Comparison of ENCODE assay signal across 8 cellular contexts in the genomic region with DNA sequence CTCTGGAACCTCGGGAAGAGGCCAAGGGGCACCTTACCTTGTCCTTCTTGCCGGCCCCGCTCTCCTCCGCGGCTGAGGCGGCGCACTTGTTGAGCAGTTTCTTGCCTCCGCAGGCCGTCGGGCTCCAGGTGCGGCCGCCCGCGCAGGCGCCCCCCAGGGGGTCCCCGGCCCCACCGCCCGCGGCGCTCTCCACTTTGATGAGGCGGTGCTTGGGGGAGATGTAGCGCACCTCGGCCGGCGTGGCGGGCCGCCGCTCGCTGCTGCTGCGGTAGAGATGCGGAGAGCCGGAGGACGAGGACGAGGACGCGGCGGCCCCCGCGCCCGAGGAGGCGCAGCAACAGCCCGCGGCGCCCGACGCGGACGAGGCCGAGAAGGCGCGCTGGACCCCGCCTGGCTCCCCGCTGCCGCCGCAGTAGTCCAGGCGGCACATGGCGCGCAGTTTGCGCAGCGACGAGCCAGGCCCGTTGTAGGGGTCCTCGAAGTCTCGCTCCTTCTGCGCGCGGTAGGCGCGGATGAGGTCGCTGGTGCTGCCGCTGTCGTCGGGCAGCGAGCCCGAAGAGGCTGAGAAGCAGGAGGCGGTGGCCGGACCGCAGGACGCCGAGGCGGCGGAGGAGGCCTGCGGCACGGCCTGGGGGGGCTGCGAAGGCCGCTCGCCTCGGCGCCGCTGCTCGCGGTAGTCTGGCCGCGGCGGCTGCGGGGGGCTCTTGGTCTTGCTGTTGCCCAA. TPM values are rescaled to one million over a fixed set of nuclear protein-coding genes. Genes with fewer than 3 reads are reported as not detected.
DNase-seq lines count a peak whose midpoint lies in the region; ATAC-seq and TF ChIP-seq lines count a peak whose summit lies in the region.

No MANE protein-coding gene starts in this region.

- H3K4me3 Mint-ChIP-seq in HFFc6, result peak overlapping the region; percentile 95
- H3K4me3 Mint-ChIP-seq in activated T-helper 17 cell treated with anti-CD3 and anti-CD28 coated beads, Interleukin-2, amount 50 U/mL, for 72 hours, result peak overlapping the region; percentile 88

- no peaks in the 10 kb centered on the region for H3K36me3 ChIP-seq in left ventricle myocardium inferior
- H3K36me3 ChIP-seq in skeletal muscle satellite cell (ENCODE audit: insufficient read depth, low read length), result peaks cover 4% of the 10 kb centered on the region

- peaks cover 21% of the 10 kb centered on the region for H3K36me3 Mint-ChIP-seq in HFFc6 (ENCODE audit: low read depth)
- no peaks in the 10 kb centered on the region for H3K36me3 Mint-ChIP-seq in activated T-helper 17 cell treated with anti-CD3 and anti-CD28 coated beads, Interleukin-2, amount 50 U/mL, for 72 hours (ENCODE audit: low read depth)

- no peak for TF ChIP-seq CTCF in AG09309 (IDR thresholded peaks at IDR 0.05; ENCODE audit: control insufficient read depth, insufficient read depth, low read depth, low read length, missing control alignments)
- TF ChIP-seq CTCF in HFFc6 (IDR thresholded peaks at IDR 0.05), result peak; percentile 8; the same call in 1 of the 2 replicates
- no peak for TF ChIP-seq CTCF in left ventricle myocardium inferior (IDR thresholded peaks at IDR 0.05; ENCODE audit: borderline replicate concordance)

- peak overlapping the region; percentile 91 for H3K9ac ChIP-seq in skeletal muscle satellite cell (ENCODE audit: low read depth, low read length)

- H3K27ac Mint-ChIP-seq in HFFc6, result peak overlapping the region; percentile 86; the same call in 1 of the 2 replicates
- H3K27ac Mint-ChIP-seq in activated T-helper 17 cell treated with anti-CD3 and anti-CD28 coated beads, Interleukin-2, amount 50 U/mL, for 72 hours, result no peak overlapping the region

- H3K9me3 Mint-ChIP-seq in HFFc6, result no peaks in the 10 kb centered on the region
- no peaks in the 10 kb centered on the region for H3K9me3 Mint-ChIP-seq in activated T-helper 17 cell treated with anti-CD3 and anti-CD28 coated beads, Interleukin-2, amount 50 U/mL, for 72 hours

- no peak for DNase-seq in AG09309 (ENCODE audit: low read depth)
- no peak for DNase-seq in HFFc6
- DNase-seq in left ventricle myocardium inferior, result no peak
- DNase-seq in NCI-H2196 (lab: John Stamatoyannopoulos, UW; ENCODE audit: unreplicated experiment), result no peak
- DNase-seq in NCI-H2107 (lab: John Stamatoyannopoulos, UW), result no peak
- no peak for DNase-seq in SKM-1 treated with dmso at 0.1 percent for 144 hours (lab: John Stamatoyannopoulos, UW; ENCODE audit: unreplicated experiment)

- H3K4me2 ChIP-seq in skeletal muscle satellite cell (ENCODE audit: low read length), result peak overlapping the region; percentile 99

- H3K27me3 ChIP-seq in left ventricle myocardium inferior (ENCODE audit: low read depth) (no peaks in the 10 kb centered on the region), skeletal muscle satellite cell (ENCODE audit: control insufficient read depth, insufficient read depth, low read length) (no peaks in the 10 kb centered on the region)

- intact Hi-C loops in left ventricle myocardium inferior (cut with micrococcal nuclease), result loop anchor here (5.0 to 10.0 kb wide), 2 partner anchors 76 to 123 kb away; no protein-coding TSS in a partner anchor

- peaks cover 76% of the 10 kb centered on the region for H3K4me1 ChIP-seq in left ventricle myocardium inferior
- peaks cover 42% of the 10 kb centered on the region for H3K4me1 ChIP-seq in skeletal muscle satellite cell (ENCODE audit: control insufficient read depth, insufficient read depth, low read length)

- H3K27me3 Mint-ChIP-seq in HFFc6 (ENCODE audit: insufficient read depth), result no peaks in the 10 kb centered on the region
- H3K27me3 Mint-ChIP-seq in activated T-helper 17 cell treated with anti-CD3 and anti-CD28 coated beads, Interleukin-2, amount 50 U/mL, for 72 hours, result peaks cover 3% of the 10 kb centered on the region

- H3K27ac ChIP-seq in left ventricle myocardium inferior (replicated peaks), result peak overlapping the region; percentile 100

- H3K9me3 ChIP-seq in left ventricle myocardium inferior (replicated peaks) (no peaks in the 10 kb centered on the region), skeletal muscle satellite cell (replicated peaks; ENCODE audit: low read length) (no peaks in the 10 kb centered on the region)

- ATAC-seq in activated T-helper 17 cell treated with anti-CD3 and anti-CD28 coated beads, Interleukin-2, amount 50 U/mL, for 72 hours (replicated peaks), result no peak

- H3K4me3 ChIP-seq in AG09309 (ENCODE audit: control insufficient read depth, low read depth, low read length) (peak overlapping the region; percentile 98), left ventricle myocardium inferior (peak overlapping the region; percentile 94), skeletal muscle satellite cell (ENCODE audit: low read length) (peak overlapping the region; percentile 96)

- peaks cover 54% of the 10 kb centered on the region for H3K4me1 Mint-ChIP-seq in HFFc6 (ENCODE audit: low read depth)
- H3K4me1 Mint-ChIP-seq in activated T-helper 17 cell treated with anti-CD3 and anti-CD28 coated beads, Interleukin-2, amount 50 U/mL, for 72 hours, result peaks cover 5% of the 10 kb centered on the region

RNA-seq across cellular contexts. Expression of gene SHB, which starts 1.0 kb away (rescaled TPM):
- total RNA-seq in HFFc6 (2021; fragmentation: NEBNext Ultra II Directional; extraction: Animal tissue kit (Norgen Biotek cat#: 25700)), result 10 to 100 TPM; 26.8 to 29.8 (median 28.6) TPM
- 1 to 10 TPM in 1 of 2 donors, under 1 TPM in 1; 0.95 to 1.7 TPM for total RNA-seq in activated T-helper 17 cell treated with anti-CD3 and anti-CD28 coated beads, Interleukin-2, amount 50 U/mL, for 72 hours
- 19.4 TPM for total RNA-seq in left ventricle myocardium inferior
- total RNA-seq in skeletal muscle satellite cell (2012; rRNA removed), result 12.7 and 22.7 TPM in 2 replicates
